Comparison of ENCODE assay signal across 1 cellular context in the genomic region with DNA sequence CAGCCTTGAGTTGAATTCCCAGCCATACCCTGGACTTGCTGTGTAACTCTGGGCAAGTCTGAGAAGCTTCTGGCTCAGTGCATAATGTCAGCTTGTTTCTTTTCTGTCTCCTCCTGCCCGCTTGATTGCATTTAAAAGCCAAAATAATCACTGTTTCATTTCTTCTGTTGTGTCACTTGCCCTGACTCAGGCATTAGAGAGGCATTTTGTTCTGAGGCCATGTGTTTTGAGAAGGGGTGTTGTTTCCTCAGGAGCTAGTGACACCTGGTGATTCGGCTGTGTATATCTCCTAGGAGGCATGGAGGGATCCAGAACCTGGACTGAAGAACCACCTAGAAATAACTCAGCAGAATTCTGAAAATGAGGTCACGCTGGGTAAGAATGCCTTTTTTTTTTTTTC.
TF ChIP-seq lines count a peak whose summit lies in the region.

No MANE protein-coding gene starts in this region.

TF ChIP-seq in HepG2, 621 proteins besides CTCF, POLR2A, EP300 and RAD21:
- TF ChIP-seq, protein P1, sequence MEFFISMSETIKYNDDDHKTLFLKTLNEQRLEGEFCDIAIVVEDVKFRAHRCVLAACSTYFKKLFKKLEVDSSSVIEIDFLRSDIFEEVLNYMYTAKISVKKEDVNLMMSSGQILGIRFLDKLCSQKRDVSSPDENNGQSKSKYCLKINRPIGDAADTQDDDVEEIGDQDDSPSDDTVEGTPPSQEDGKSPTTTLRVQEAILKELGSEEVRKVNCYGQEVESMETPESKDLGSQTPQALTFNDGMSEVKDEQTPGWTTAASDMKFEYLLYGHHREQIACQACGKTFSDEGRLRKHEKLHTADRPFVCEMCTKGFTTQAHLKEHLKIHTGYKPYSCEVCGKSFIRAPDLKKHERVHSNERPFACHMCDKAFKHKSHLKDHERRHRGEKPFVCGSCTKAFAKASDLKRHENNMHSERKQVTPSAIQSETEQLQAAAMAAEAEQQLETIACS (CRISPR knock-in tag; IDR thresholded peaks at IDR 0.05), result no peak
- peak; percentile 79 for TF ChIP-seq STAG1 (CRISPR knock-in tag; IDR thresholded peaks at IDR 0.05)
- TF ChIP-seq, protein P2, sequence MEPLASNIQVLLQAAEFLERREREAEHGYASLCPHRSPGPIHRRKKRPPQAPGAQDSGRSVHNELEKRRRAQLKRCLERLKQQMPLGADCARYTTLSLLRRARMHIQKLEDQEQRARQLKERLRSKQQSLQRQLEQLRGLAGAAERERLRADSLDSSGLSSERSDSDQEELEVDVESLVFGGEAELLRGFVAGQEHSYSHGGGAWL (CRISPR knock-in tag; IDR thresholded peaks at IDR 0.05), result no peak
- TF ChIP-seq DMAP1 (CRISPR knock-in tag; IDR thresholded peaks at IDR 0.05), result no peak
- TF ChIP-seq MIXL1 (CRISPR knock-in tag; IDR thresholded peaks at IDR 0.05), result 0 out of 2 replicates have a peak, but pooled peaks have one; percentile 20
- peak; percentile 49; the same call in 1 of the 3 replicates for TF ChIP-seq MXI1 (IDR thresholded peaks at IDR 0.05; ENCODE audit: borderline replicate concordance, low read depth, low read length)
- TF ChIP-seq ZNF552 (CRISPR knock-in tag; IDR thresholded peaks at IDR 0.05; ENCODE audit: borderline replicate concordance), result no peak
- peak; percentile 66 for TF ChIP-seq SMC3 (IDR thresholded peaks at IDR 0.05; ENCODE audit: low read length)
- no peak for TF ChIP-seq EZH2 (conservative IDR thresholded peaks at IDR 0.05; ENCODE audit: low read depth, low read length)
- 0 out of 2 replicates have a peak, but pooled peaks have one; percentile 19 for TF ChIP-seq ZNF441 (CRISPR knock-in tag; IDR thresholded peaks at IDR 0.05; ENCODE audit: borderline replicate concordance)
- TF ChIP-seq, protein P3, sequence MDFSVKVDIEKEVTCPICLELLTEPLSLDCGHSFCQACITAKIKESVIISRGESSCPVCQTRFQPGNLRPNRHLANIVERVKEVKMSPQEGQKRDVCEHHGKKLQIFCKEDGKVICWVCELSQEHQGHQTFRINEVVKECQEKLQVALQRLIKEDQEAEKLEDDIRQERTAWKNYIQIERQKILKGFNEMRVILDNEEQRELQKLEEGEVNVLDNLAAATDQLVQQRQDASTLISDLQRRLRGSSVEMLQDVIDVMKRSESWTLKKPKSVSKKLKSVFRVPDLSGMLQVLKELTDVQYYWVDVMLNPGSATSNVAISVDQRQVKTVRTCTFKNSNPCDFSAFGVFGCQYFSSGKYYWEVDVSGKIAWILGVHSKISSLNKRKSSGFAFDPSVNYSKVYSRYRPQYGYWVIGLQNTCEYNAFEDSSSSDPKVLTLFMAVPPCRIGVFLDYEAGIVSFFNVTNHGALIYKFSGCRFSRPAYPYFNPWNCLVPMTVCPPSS (IDR thresholded peaks at IDR 0.05), result no peak
- no peak for TF ChIP-seq ZZZ3 (CRISPR knock-in tag; IDR thresholded peaks at IDR 0.05; ENCODE audit: borderline replicate concordance)
- TF ChIP-seq MXD4 (CRISPR knock-in tag; IDR thresholded peaks at IDR 0.05), result no peak
- TF ChIP-seq, protein P4, sequence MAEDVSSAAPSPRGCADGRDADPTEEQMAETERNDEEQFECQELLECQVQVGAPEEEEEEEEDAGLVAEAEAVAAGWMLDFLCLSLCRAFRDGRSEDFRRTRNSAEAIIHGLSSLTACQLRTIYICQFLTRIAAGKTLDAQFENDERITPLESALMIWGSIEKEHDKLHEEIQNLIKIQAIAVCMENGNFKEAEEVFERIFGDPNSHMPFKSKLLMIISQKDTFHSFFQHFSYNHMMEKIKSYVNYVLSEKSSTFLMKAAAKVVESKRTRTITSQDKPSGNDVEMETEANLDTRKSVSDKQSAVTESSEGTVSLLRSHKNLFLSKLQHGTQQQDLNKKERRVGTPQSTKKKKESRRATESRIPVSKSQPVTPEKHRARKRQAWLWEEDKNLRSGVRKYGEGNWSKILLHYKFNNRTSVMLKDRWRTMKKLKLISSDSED (CRISPR knock-in tag; IDR thresholded peaks at IDR 0.05), result no peak
